Comparison of ENCODE assay signal across 2 cellular contexts in genomic region chr11:12680246-12680939, GRCh38.
A peak's percentile ranks its signal among the peaks of the same experiment; 100 is the strongest.
TF ChIP-seq lines count a peak whose summit lies in the region.

No MANE protein-coding gene starts in this region.

TF ChIP-seq in A549, 52 proteins besides CTCF, POLR2A, EP300 and RAD21 (continued from another document):
- 0 out of 3 replicates have a peak, but pooled peaks have one; percentile 53 for TF ChIP-seq BCL3 (IDR thresholded peaks at IDR 0.05)
- peak; percentile 38; the same call in 1 of the 2 replicates for TF ChIP-seq HOXB13 (CRISPR knock-in tag; IDR thresholded peaks at IDR 0.05; ENCODE audit: low read depth)
- no peak for TF ChIP-seq MAZ (IDR thresholded peaks at IDR 0.05; ENCODE audit: borderline replicate concordance, low read depth, low read length)

TF ChIP-seq in HEK293, 187 proteins besides CTCF, POLR2A, EP300 and RAD21 (continued from another document):
- TF ChIP-seq ZNF280C (tag by site-specific recombination; IDR thresholded peaks at IDR 0.05), result no peak
- peak; percentile 89 for TF ChIP-seq ZIC2 (tag by site-specific recombination; IDR thresholded peaks at IDR 0.05)
- 0 out of 2 replicates have a peak, but pooled peaks have one; percentile 12 for TF ChIP-seq SP3 (tag by site-specific recombination; IDR thresholded peaks at IDR 0.05)
- TF ChIP-seq ZNF10 (tag by site-specific recombination; IDR thresholded peaks at IDR 0.05), result no peak
- TF ChIP-seq ZNF768 (tag by site-specific recombination; IDR thresholded peaks at IDR 0.05), result no peak
- peak; percentile 92 for TF ChIP-seq ZBTB44 (tag by site-specific recombination; IDR thresholded peaks at IDR 0.05)
- TF ChIP-seq ZBTB49 (tag by site-specific recombination; IDR thresholded peaks at IDR 0.05; ENCODE audit: low read depth), result no peak
- TF ChIP-seq ZNF544 (tag by site-specific recombination; IDR thresholded peaks at IDR 0.05), result no peak
- no peak for TF ChIP-seq ZNF529 (tag by site-specific recombination; IDR thresholded peaks at IDR 0.05; ENCODE audit: insufficient replicate concordance)
- TF ChIP-seq OSR2 (tag by site-specific recombination; IDR thresholded peaks at IDR 0.05), result peak; percentile 71
- TF ChIP-seq ZBTB8A (tag by site-specific recombination; IDR thresholded peaks at IDR 0.05), result no peak
- no peak for TF ChIP-seq ZNF223 (tag by site-specific recombination; IDR thresholded peaks at IDR 0.05)
- peak; percentile 68; the same call in 1 of the 2 replicates for TF ChIP-seq SCRT2 (tag by site-specific recombination; IDR thresholded peaks at IDR 0.05)
